Comparison of ENCODE assay signal across 24 cellular contexts in the genomic region with DNA sequence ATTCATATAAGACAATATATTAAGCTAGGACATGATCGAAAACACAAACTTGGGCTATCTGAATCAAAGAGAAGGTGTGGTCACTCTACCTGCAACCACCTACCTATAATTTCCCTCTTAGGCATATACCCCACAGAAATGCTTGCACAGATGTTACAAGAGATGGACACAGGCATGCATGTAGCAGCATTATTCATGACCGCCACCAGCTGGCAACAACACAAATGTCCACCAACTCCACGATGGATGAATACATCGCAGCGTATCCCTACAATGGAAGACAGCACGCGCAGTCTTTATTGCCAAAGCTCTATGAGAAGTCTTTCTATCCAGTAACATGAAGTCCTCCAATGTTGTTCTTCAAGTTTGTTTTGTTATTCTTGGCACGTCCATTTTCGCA.
DNase-seq lines count a peak whose midpoint lies in the region; ATAC-seq, FAIRE-seq and TF ChIP-seq lines count a peak whose summit lies in the region.
"Had no signal": no experiment of that assay in that cellular context is flagged by ENCODE, and none has a peak within 500 bp of the region (broad histone marks: within the 10 kb centered on the region; RNA-seq: fewer than 3 reads in every experiment).

No MANE protein-coding gene starts in this region.

- peak in 2 of 3 experiments; percentile 10 to 34; a peak in 2 of 6 replicates for TF ChIP-seq CTCF in K562 (IDR thresholded peaks at IDR 0.05 in 2 of 3, conservative IDR thresholded peaks at IDR 0.05 in 1 of 3; ENCODE audit: insufficient read depth in 2 of 3, low read depth in 1 of 3, low read length in 3 of 3)
- TF ChIP-seq CTCF in neural progenitor cell (IDR thresholded peaks at IDR 0.05) = peak; percentile 14
- peak in 1 of 2 experiments; percentile 22; a peak in 2 of 4 replicates for TF ChIP-seq CTCF in GM23338 (conservative IDR thresholded peaks at IDR 0.05; ENCODE audit: low read depth in 2 of 2)

- intact Hi-C loops in K562 (cut with micrococcal nuclease) = loop anchor here (5.0 kb wide), 2 partner anchors 119 to 269 kb away; no protein-coding TSS in a partner anchor

- DNase-seq in NCI-H2081 (lab: John Stamatoyannopoulos, UW) = peak; percentile 1 to 32
- DNase-seq in NCI-H2081 treated with DMSO at 0.1 percent for 48 hours (lab: John Stamatoyannopoulos, UW) = no peak
- peak; percentile 69 for DNase-seq in NCI-H748 (lab: John Stamatoyannopoulos, UW; ENCODE audit: unreplicated experiment)
- peak in 1 of 4 experiments; percentile 6 for DNase-seq in K562 (ENCODE audit: extremely low read depth in 1 of 4, low spot score in 3 of 4)
- DNase-seq in neural progenitor cell (ENCODE audit: low spot score) = no peak
- DNase-seq in AG20443 (ENCODE audit: low spot score) = no peak
- DNase-seq in GM23338 (ENCODE audit: low spot score) = no peak
- DNase-seq: 8988T; activated CD4-positive, CD25-positive, alpha-beta regulatory T cell; central memory CD4-positive, alpha-beta T cell; GM23248; KG1; naive B cell; NCI-H1417 treated with DMSO at 0.1 percent for 48 hours; NCI-H524 treated with DMSO at 0.1 percent for 48 hours; T-helper 17 cell; upper lobe of left lung had no signal

- H2AFZ ChIP-seq in K562 (ENCODE audit: low read depth, low read length) = no peak overlapping the region
- H2AFZ ChIP-seq in neural progenitor cell (replicated peaks) = no peak overlapping the region
- no peak overlapping the region for H2AFZ ChIP-seq in GM23338
- H2AFZ ChIP-seq: GM23248 had no signal

- H3K4me3 Mint-ChIP-seq in neural progenitor cell = no peak overlapping the region
- H3K4me3 Mint-ChIP-seq in GM23338 = no peak overlapping the region
- H3K4me3 Mint-ChIP-seq: naive B cell; stimulated activated naive CD8-positive, alpha-beta T cell treated with anti-CD3 and anti-CD28 coated beads, Interleukin-15, Interleukin-2, amounts not matched to agents 100 ng/mL and 50 ng/mL, for 24 hours; T-helper 17 cell had no signal

- H3K4me1 ChIP-seq in K562 (replicated peaks in 1 of 2; ENCODE audit: control insufficient read depth in 2 of 2, insufficient read depth in 2 of 2, low read length in 2 of 2) (no peaks in the 10 kb centered on the region), neural progenitor cell (peaks cover 23% of the 10 kb centered on the region), GM23338 (ENCODE audit: insufficient read depth) (no peaks in the 10 kb centered on the region)
- H3K4me1 ChIP-seq: prostate gland had no signal

- peaks cover under 1% of the 10 kb centered on the region for H3K9me3 Mint-ChIP-seq in neural progenitor cell
- H3K9me3 Mint-ChIP-seq in GM23338 = no peaks in the 10 kb centered on the region
- H3K9me3 Mint-ChIP-seq: activated T-helper 2 cell treated with anti-CD3 and anti-CD28 coated beads, Interferon-gamma antibody, Interleukin-2, Interleukin-4, amounts not matched to agents 10 μg/mL and 5 μg/mL and 100 μg/mL, durations not matched to agents 14 hours and 24 hours and 36 hours; stimulated activated naive CD8-positive, alpha-beta T cell treated with anti-CD3 and anti-CD28 coated beads, Interleukin-15, Interleukin-2, amounts not matched to agents 100 ng/mL and 50 ng/mL, for 24 hours had no signal

- no peaks in the 10 kb centered on the region for H3K79me2 ChIP-seq in K562 (ENCODE audit: control insufficient read depth, insufficient read depth, low read length)
- no peaks in the 10 kb centered on the region for H3K79me2 ChIP-seq in neural progenitor cell (ENCODE audit: low read depth)
- no peaks in the 10 kb centered on the region for H3K79me2 ChIP-seq in GM23338 (replicated peaks; ENCODE audit: insufficient read depth)

- H3F3A ChIP-seq in neural progenitor cell (ENCODE audit: low read depth) (peaks cover 17% of the 10 kb centered on the region), GM23338 (replicated peaks; ENCODE audit: low read depth) (no peaks in the 10 kb centered on the region)

- no TSS peak for BruUV-seq in K562 (replicated peaks; lab: Mats Ljungman, UMichigan)

- H3K4me3 ChIP-seq in K562 (no peak overlapping the region), neural progenitor cell (no peak overlapping the region), GM23338 (no peak overlapping the region)
- H3K4me3 ChIP-seq: GM23248, prostate gland, upper lobe of left lung had no signal

- H4K20me1 ChIP-seq in K562 (replicated peaks; ENCODE audit: control insufficient read depth, insufficient read depth, low read length) = no peaks in the 10 kb centered on the region; the same call in 1 of the 2 replicates
- no peaks in the 10 kb centered on the region for H4K20me1 ChIP-seq in neural progenitor cell (ENCODE audit: low read depth)
- H4K20me1 ChIP-seq in GM23338 (replicated peaks; ENCODE audit: insufficient read depth) = no peaks in the 10 kb centered on the region

- H3K4me2 ChIP-seq in K562 (ENCODE audit: insufficient read depth, low read length) = no peak overlapping the region
- no peak overlapping the region for H3K4me2 ChIP-seq in neural progenitor cell
- H3K4me2 ChIP-seq in GM23338 = no peak overlapping the region

- no peaks in the 10 kb centered on the region for H3K36me3 Mint-ChIP-seq in neural progenitor cell
- H3K36me3 Mint-ChIP-seq in GM23338 (ENCODE audit: low read depth) = no peaks in the 10 kb centered on the region
- H3K36me3 Mint-ChIP-seq: naive B cell had no signal

- in situ Hi-C loops in K562 (cut with MboI) = no loop called here

- under 1% methylated on average over 9 of the region's 9 CpGs for WGBS in K562 (ENCODE audit: insufficient coverage, low coverage, missing lambda C conversion rate)

- H3K9me3 ChIP-seq in K562 (replicated peaks; ENCODE audit: control insufficient read depth, insufficient read depth, low read depth, low read length) (no peaks in the 10 kb centered on the region), neural progenitor cell (ENCODE audit: low read depth) (no peaks in the 10 kb centered on the region)
- H3K9me3 ChIP-seq: prostate gland, upper lobe of left lung had no signal

- peak; percentile 40 to 57 for TF ChIP-seq RAD21 in K562 (CRISPR knock-in tag; conservative IDR thresholded peaks at IDR 0.05 in 1 of 2, IDR thresholded peaks at IDR 0.05 in 1 of 2)

- peaks cover 6% of the 10 kb centered on the region; the same call in 1 of the 2 replicates for H3K9me2 ChIP-seq in GM23338 (ENCODE audit: insufficient read depth)

- H3K27me3 ChIP-seq in K562 (ENCODE audit: control insufficient read depth in 2 of 2, insufficient read depth in 2 of 2, low read length in 2 of 2) (peaks cover 0 to 6% of the 10 kb centered on the region in 2 experiments; a peak in 1 of 5 replicates), neural progenitor cell (no peaks in the 10 kb centered on the region), GM23338 (ENCODE audit: insufficient read depth) (no peaks in the 10 kb centered on the region)
- H3K27me3 ChIP-seq: upper lobe of left lung had no signal

- ATAC-seq in K562 (peak; percentile 63; the same call in 2 of the 3 replicates), GM23338 (no peak), GM18867 (IDR thresholded peaks at IDR 0.05; ENCODE audit: unreplicated experiment) (no peak)
- ATAC-seq: T-helper 17 cell had no signal

- H3K4me1 Mint-ChIP-seq in neural progenitor cell = peaks cover 45% of the 10 kb centered on the region
- peaks cover 10% of the 10 kb centered on the region for H3K4me1 Mint-ChIP-seq in GM23338

- no peak for TF ChIP-seq POLR2A in K562 (conservative IDR thresholded peaks at IDR 0.05)

- H3K27me3 Mint-ChIP-seq in neural progenitor cell (ENCODE audit: insufficient read depth, low read depth) (no peaks in the 10 kb centered on the region), GM23338 (ENCODE audit: insufficient read depth, low read depth, poor library complexity) (peaks cover 6% of the 10 kb centered on the region)
- H3K27me3 Mint-ChIP-seq: stimulated activated naive CD8-positive, alpha-beta T cell treated with anti-CD3 and anti-CD28 coated beads, Interleukin-15, Interleukin-2, amounts not matched to agents 100 ng/mL and 50 ng/mL, for 24 hours; T-helper 17 cell had no signal

- no peak overlapping the region for H3K27ac ChIP-seq in K562 (ENCODE audit: extremely low read depth, low read depth, low read length)
- no peak overlapping the region for H3K27ac ChIP-seq in neural progenitor cell
- no peak overlapping the region for H3K27ac ChIP-seq in GM23338 (ENCODE audit: low read depth)
- H3K27ac ChIP-seq: GM23248, HL-60, prostate gland, upper lobe of left lung had no signal

- TF ChIP-seq EP300 in K562 (IDR thresholded peaks at IDR 0.05; ENCODE audit: low read length) = no peak

- FAIRE-seq in K562 (lab: Jason Lieb, UNC) = no peak
- FAIRE-seq: endothelial cell of umbilical vein, frontal cortex had no signal

- H3K36me3 ChIP-seq in K562 (ENCODE audit: control insufficient read depth, insufficient read depth, low read length) (no peaks in the 10 kb centered on the region), neural progenitor cell (no peaks in the 10 kb centered on the region), GM23338 (ENCODE audit: insufficient read depth) (no peaks in the 10 kb centered on the region)
- H3K36me3 ChIP-seq: prostate gland, upper lobe of left lung had no signal

- H3K9me1 ChIP-seq in K562 (ENCODE audit: control insufficient read depth, insufficient read depth, low read length) = no peaks in the 10 kb centered on the region

- H3K27ac Mint-ChIP-seq in neural progenitor cell (no peak overlapping the region), GM23338 (no peak overlapping the region)
- H3K27ac Mint-ChIP-seq: activated T-helper 2 cell treated with anti-CD3 and anti-CD28 coated beads, Interferon-gamma antibody, Interleukin-2, Interleukin-4, amounts not matched to agents 10 μg/mL and 5 μg/mL and 100 μg/mL, durations not matched to agents 14 hours and 24 hours and 36 hours; naive B cell; stimulated activated naive CD8-positive, alpha-beta T cell treated with anti-CD3 and anti-CD28 coated beads, Interleukin-15, Interleukin-2, amounts not matched to agents 100 ng/mL and 50 ng/mL, for 24 hours had no signal

- CTCF ChIA-PET in K562 (lab: Yijun Ruan, JAX; ENCODE audit: low intra/inter-chr PET ratio) = no interaction called here

- POLR2A ChIA-PET in K562 (lab: Yijun Ruan, JAX) = interaction anchor here (0.7 kb wide), 1 partner anchor 87 kb away, joined by 3 read pairs; no protein-coding TSS in a partner anchor

- no peak overlapping the region for H3K9ac ChIP-seq in K562 (ENCODE audit: insufficient read depth in 1 of 2, low read depth in 2 of 2, low read length in 2 of 2)
- H3K9ac ChIP-seq in neural progenitor cell = no peak overlapping the region
- H3K9ac ChIP-seq: GM23248 had no signal

TF ChIP-seq in GM23338, 12 proteins besides CTCF, POLR2A, EP300 and RAD21 (continues in another document):
- TF ChIP-seq STAT1 (IDR thresholded peaks at IDR 0.05; ENCODE audit: unreplicated experiment) (no peak), CREB1 (CRISPR knock-in tag; IDR thresholded peaks at IDR 0.05; ENCODE audit: low read depth) (no peak), ZNF114 (CRISPR knock-in tag; IDR thresholded peaks at IDR 0.05) (no peak), EZH2 (IDR thresholded peaks at IDR 0.05; ENCODE audit: low read depth, unreplicated experiment) (no peak), NANOG (IDR thresholded peaks at IDR 0.05; ENCODE audit: borderline replicate concordance) (no peak)

Comparison
In these comparisons a context has a peak if more than half of its experiments do, and no peak if none do; other contexts are left out.
1. DNase-seq: peak in NCI-H2081 (2 of 2) and NCI-H748 (single experiment); none in NCI-H2081 treated with DMSO at 0.1 percent for 48 hours (single experiment), neural progenitor cell (single experiment), AG20443 (single experiment) and GM23338 (single experiment).